In the genomic region with DNA sequence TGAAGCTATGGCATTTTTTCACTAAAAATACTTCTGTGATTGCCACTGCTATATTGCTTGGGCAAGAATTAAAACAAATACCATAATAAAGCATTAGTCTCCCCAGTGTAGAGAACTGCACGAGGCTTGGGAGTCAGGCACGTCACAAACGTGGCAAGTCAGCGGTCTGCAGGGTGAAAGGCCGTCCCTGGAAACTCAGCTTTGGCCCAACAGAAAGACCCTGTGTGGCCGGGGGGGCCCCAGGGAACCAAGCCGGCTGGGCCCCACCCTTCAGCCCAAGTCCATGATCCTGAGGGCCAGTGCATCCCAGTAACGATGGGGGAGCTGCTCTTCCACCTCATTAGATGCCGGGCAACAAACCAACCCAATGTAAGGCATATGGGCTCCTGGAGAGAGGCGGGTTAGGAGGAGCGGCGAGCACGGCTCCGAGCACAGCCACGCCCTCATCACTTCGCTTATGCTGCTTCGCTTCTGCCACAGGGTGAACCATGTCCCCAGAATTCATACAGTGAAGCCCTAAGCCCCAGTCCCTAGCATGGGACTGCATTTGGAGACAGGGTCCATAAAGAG, we compare ENCODE assay signal across 21 cellular contexts. TPM values are rescaled to one million over a fixed set of nuclear protein-coding genes. Genes with fewer than 3 reads are reported as not detected.
DNase-seq lines count a peak whose midpoint lies in the region; ATAC-seq and TF ChIP-seq lines count a peak whose summit lies in the region.
"Had no signal": no experiment of that assay in that cellular context is flagged by ENCODE, and none has a peak within 500 bp of the region (broad histone marks: within the 10 kb centered on the region; RNA-seq: fewer than 3 reads in every experiment).

No MANE protein-coding gene starts in this region.

- no peak overlapping the region for H3K27ac ChIP-seq in CD4-positive, alpha-beta memory T cell (ENCODE audit: low read depth, low read length)
- no peak overlapping the region for H3K27ac ChIP-seq in osteoblast (ENCODE audit: low read depth, low read length)
- H3K27ac ChIP-seq: BLaER1 treated with 17β-estradiol and CSF1 and Interleukin-3, amounts not matched to agents 10 nM and 100 nM; KMS-11 had no signal

- POLR2A ChIA-PET in CD4-positive, alpha-beta memory T cell (lab: Charles Lee; ENCODE audit: partially characterized antibody): interaction anchor here (0.7 to 1.3 kb wide), 2 partner anchors 10 to 101 kb away, joined by 3 to 4 read pairs; no protein-coding TSS in a partner anchor

- intact Hi-C loops in activated CD4-positive, alpha-beta T cell treated with anti-CD3 and anti-CD28 coated beads, Interleukin-2, amount 10 ng/mL, durations not matched to agents 24 days and 14 days (cut with micrococcal nuclease): no loop called here
- intact Hi-C loops in CD4-positive, alpha-beta memory T cell (cut with micrococcal nuclease): no loop called here
- intact Hi-C loops in left ventricle myocardium superior (cut with micrococcal nuclease): no loop called here

- no peak overlapping the region for H2AFZ ChIP-seq in osteoblast (ENCODE audit: low read length)

- peaks cover 12% of the 10 kb centered on the region for H3K4me1 Mint-ChIP-seq in activated CD4-positive, alpha-beta T cell treated with anti-CD3 and anti-CD28 coated beads, Interleukin-2, amount 10 ng/mL, durations not matched to agents 24 days and 14 days
- peaks cover 0 to 7% (median under 1%) of the 10 kb centered on the region in 4 donors for H3K4me1 Mint-ChIP-seq in CD4-positive, alpha-beta memory T cell

- H3K9me3 ChIP-seq in CD4-positive, alpha-beta memory T cell (ENCODE audit: control insufficient read depth in 1 of 2, low read length in 2 of 2): no peaks in the 10 kb centered on the region
- H3K9me3 ChIP-seq in osteoblast (ENCODE audit: low read depth, low read length): no peaks in the 10 kb centered on the region
- H3K9me3 ChIP-seq: BLaER1 treated with 17β-estradiol and CSF1 and Interleukin-3, amounts not matched to agents 10 nM and 100 nM had no signal

- no peak overlapping the region for H3K4me2 ChIP-seq in osteoblast (ENCODE audit: insufficient read depth, low read length)
- H3K4me2 ChIP-seq: BLaER1 treated with 17β-estradiol and CSF1 and Interleukin-3, amounts not matched to agents 10 nM and 100 nM; KMS-11 had no signal

- DNase-seq in activated CD4-positive, alpha-beta T cell treated with anti-CD3 and anti-CD28 coated beads, Interleukin-2, amount 10 ng/mL, durations not matched to agents 24 days and 14 days: no peak
- no peak for DNase-seq in activated CD4-positive, alpha-beta T cell treated with anti-CD3 and anti-CD28 coated beads, Interleukin-2, amount 50 U/mL, for 48 hours
- DNase-seq in CD4-positive, alpha-beta memory T cell: no peak
- DNase-seq in cerebellum (ENCODE audit: low spot score) (peak; percentile 89), osteoblast (ENCODE audit: insufficient read length, low spot score, missing footprints) (peak; percentile 55), left ventricle myocardium superior (no peak), DMS79 (lab: John Stamatoyannopoulos, UW) (no peak)
- DNase-seq: 8988T; CD8-positive, alpha-beta memory T cell; GF-D8; IMR-90; NCI-H1105; NCI-H146; NCI-H2029; NCI-H2227 treated with DMSO at 0.1 percent for 48 hours; NCI-H524; NCI-H774; NK-92 treated with Interleukin-12 subunit alpha and Interleukin-12 subunit beta, amount 100 ng/mL, for 24 hours; SIG-M5 had no signal

- H3K27ac Mint-ChIP-seq in activated CD4-positive, alpha-beta T cell treated with anti-CD3 and anti-CD28 coated beads, Interleukin-2, amount 10 ng/mL, durations not matched to agents 24 days and 14 days: peak overlapping the region; percentile 34
- peak overlapping the region in 4 of 7 donors; percentile 24 to 57 (median 40) for H3K27ac Mint-ChIP-seq in CD4-positive, alpha-beta memory T cell

- H3K36me3 ChIP-seq in CD4-positive, alpha-beta memory T cell (ENCODE audit: insufficient read depth, low read length): peaks cover 99% of the 10 kb centered on the region
- no peaks in the 10 kb centered on the region for H3K36me3 ChIP-seq in osteoblast (ENCODE audit: insufficient read depth, low read length)

- no peak overlapping the region for H3K4me3 Mint-ChIP-seq in activated CD4-positive, alpha-beta T cell treated with anti-CD3 and anti-CD28 coated beads, Interleukin-2, amount 10 ng/mL, durations not matched to agents 24 days and 14 days
- H3K4me3 Mint-ChIP-seq in CD4-positive, alpha-beta memory T cell: no peak overlapping the region

- TF ChIP-seq CTCF in osteoblast (IDR thresholded peaks at IDR 0.05; ENCODE audit: extremely low read depth, low read depth, low read length): no peak

- no peak overlapping the region for H3K4me3 ChIP-seq in CD4-positive, alpha-beta memory T cell (ENCODE audit: low read length in 2 of 2)
- H3K4me3 ChIP-seq in osteoblast (ENCODE audit: insufficient read depth, low read length): no peak overlapping the region
- H3K4me3 ChIP-seq: BLaER1 treated with 17β-estradiol and CSF1 and Interleukin-3, amounts not matched to agents 10 nM and 100 nM had no signal

- peaks cover 76% of the 10 kb centered on the region for H3K36me3 Mint-ChIP-seq in activated CD4-positive, alpha-beta T cell treated with anti-CD3 and anti-CD28 coated beads, Interleukin-2, amount 10 ng/mL, durations not matched to agents 24 days and 14 days (ENCODE audit: low read depth)
- H3K36me3 Mint-ChIP-seq in CD4-positive, alpha-beta memory T cell: peaks cover 81 to 92% of the 10 kb centered on the region in 2 donors

- H3K79me2 ChIP-seq in osteoblast (ENCODE audit: insufficient read depth, low read length): no peaks in the 10 kb centered on the region

- H3K4me1 ChIP-seq in CD4-positive, alpha-beta memory T cell (ENCODE audit: insufficient read depth, low read length): no peaks in the 10 kb centered on the region
- H3K4me1 ChIP-seq in osteoblast (ENCODE audit: insufficient read depth, low read length): peaks cover 6% of the 10 kb centered on the region

- no peaks in the 10 kb centered on the region for H3K9me3 Mint-ChIP-seq in activated CD4-positive, alpha-beta T cell treated with anti-CD3 and anti-CD28 coated beads, Interleukin-2, amount 10 ng/mL, durations not matched to agents 24 days and 14 days
- peaks cover 0 to 3% (median 0%) of the 10 kb centered on the region in 8 donors for H3K9me3 Mint-ChIP-seq in CD4-positive, alpha-beta memory T cell
- H3K9me3 Mint-ChIP-seq: CD8-positive, alpha-beta memory T cell had no signal

- H3K27me3 ChIP-seq in CD4-positive, alpha-beta memory T cell (ENCODE audit: insufficient read depth, low read length): no peaks in the 10 kb centered on the region
- no peaks in the 10 kb centered on the region for H3K27me3 ChIP-seq in osteoblast (ENCODE audit: insufficient read depth, low read length)
- H3K27me3 ChIP-seq: BLaER1 treated with 17β-estradiol and CSF1 and Interleukin-3, amounts not matched to agents 10 nM and 100 nM had no signal

- ATAC-seq in left ventricle myocardium superior: no peak

- CTCF ChIA-PET in CD4-positive, alpha-beta memory T cell (lab: Charles Lee; ENCODE audit: partially characterized antibody): interaction anchor here (1.0 to 25.0 kb wide), 2 partner anchors 121 to 123 kb away, joined by 3 to 480 read pairs; no protein-coding TSS in a partner anchor

- no peaks in the 10 kb centered on the region for H4K20me1 ChIP-seq in osteoblast (ENCODE audit: insufficient read depth, low read length)

- no peaks in the 10 kb centered on the region for H3K27me3 Mint-ChIP-seq in activated CD4-positive, alpha-beta T cell treated with anti-CD3 and anti-CD28 coated beads, Interleukin-2, amount 10 ng/mL, durations not matched to agents 24 days and 14 days
- H3K27me3 Mint-ChIP-seq in CD4-positive, alpha-beta memory T cell: no peaks in the 10 kb centered on the region

RNA-seq across cellular contexts. Expression of a gene that starts 50.9 kb away (rescaled TPM):
- total RNA-seq in activated CD4-positive, alpha-beta T cell treated with anti-CD3 and anti-CD28 coated beads, Interleukin-2, amount 10 ng/mL, durations not matched to agents 24 days and 14 days: 4.6 and 4.9 TPM in 2 replicates
- 10 to 100 TPM; 10.6 to 10.8 TPM for total RNA-seq in CD4-positive, alpha-beta memory T cell
- 1 to 10 TPM; 3.0 to 8.3 TPM for polyA plus RNA-seq in CD4-positive, alpha-beta memory T cell
- 5.8 TPM for total RNA-seq in cerebellum
- 8.0 and 8.5 TPM in 2 replicates for total RNA-seq in osteoblast
- total RNA-seq in left ventricle myocardium superior: 0.35 TPM

Comparison
In these comparisons a context has a peak if more than half of its experiments do, and no peak if none do; other contexts are left out.
1. DNase-seq: peak in cerebellum (single experiment) and osteoblast (single experiment); none in activated CD4-positive, alpha-beta T cell treated with anti-CD3 and anti-CD28 coated beads, Interleukin-2, amount 10 ng/mL, durations not matched to agents 24 days and 14 days (single experiment), activated CD4-positive, alpha-beta T cell treated with anti-CD3 and anti-CD28 coated beads, Interleukin-2, amount 50 U/mL, for 48 hours (0 of 2), CD4-positive, alpha-beta memory T cell (0 of 5), left ventricle myocardium superior (single experiment) and DMS79 (single experiment).